ENCODE assay signal across 8 cellular contexts in genomic region chr9:120869360-120869687, GRCh38. TPM values are rescaled to one million over a fixed set of nuclear protein-coding genes. Genes with fewer than 3 reads are reported as not detected.
A peak's percentile ranks its signal among the peaks of the same experiment; 100 is the strongest.
DNase-seq lines count a peak whose midpoint lies in the region; ATAC-seq, FAIRE-seq and TF ChIP-seq lines count a peak whose summit lies in the region.

No MANE protein-coding gene starts in this region.

- intact Hi-C loops in CD14-positive monocyte (cut with micrococcal nuclease): no loop called here
- intact Hi-C loops in PC-9 (cut with micrococcal nuclease; ENCODE audit: unreplicated experiment): loop anchor here (2.0 to 5.0 kb wide), 3 partner anchors 27 to 77 kb away; partner anchors contain the start of genes FBXW2 and PSMD5
- intact Hi-C loops in endothelial cell of umbilical vein (cut with micrococcal nuclease): loop anchor here (1.0 to 2.0 kb wide), 3 partner anchors 67 to 205 kb away; partner anchors contain the start of genes CNTRL and FBXW2

- H3K9me3 Mint-ChIP-seq in CD14-positive monocyte (no peaks in the 10 kb centered on the region), neural progenitor cell (no peaks in the 10 kb centered on the region)

- H3K9me1 ChIP-seq in endothelial cell of umbilical vein (replicated peaks; ENCODE audit: control insufficient read depth, extremely low read depth, insufficient read depth, low read length): no peaks in the 10 kb centered on the region

- peaks cover 47 to 66% of the 10 kb centered on the region in 2 donors for H3K36me3 Mint-ChIP-seq in CD14-positive monocyte
- H3K36me3 Mint-ChIP-seq in neural progenitor cell: peaks cover 20% of the 10 kb centered on the region

- H3K4me3 ChIP-seq in PC-9: no peak overlapping the region
- H3K4me3 ChIP-seq in endothelial cell of umbilical vein (replicated peaks in 1 of 3; ENCODE audit: insufficient read depth in 1 of 3, low read depth in 1 of 3, low read length in 3 of 3): peak overlapping the region in 2 of 3 experiments; percentile 19 to 58
- peak overlapping the region; percentile 56 for H3K4me3 ChIP-seq in neural progenitor cell

- H3K9me3 ChIP-seq in PC-9 (ENCODE audit: insufficient read depth, low read depth) (no peaks in the 10 kb centered on the region), endothelial cell of umbilical vein (replicated peaks; ENCODE audit: control insufficient read depth, insufficient read depth, low read length) (no peaks in the 10 kb centered on the region), neural progenitor cell (ENCODE audit: low read depth) (no peaks in the 10 kb centered on the region)

- no peaks in the 10 kb centered on the region for H3K9me2 ChIP-seq in PC-9 (ENCODE audit: insufficient read depth)

- H3K36me3 ChIP-seq in PC-9 (ENCODE audit: low read depth) (no peaks in the 10 kb centered on the region), endothelial cell of umbilical vein (ENCODE audit: control insufficient read depth in 2 of 2, extremely low read depth in 1 of 2, insufficient read depth in 2 of 2, low read length in 2 of 2) (peaks cover 17 to 25% of the 10 kb centered on the region in 2 experiments), neural progenitor cell (no peaks in the 10 kb centered on the region)

- peaks cover 21% of the 10 kb centered on the region for H3F3A ChIP-seq in PC-9 (ENCODE audit: insufficient read depth, low read depth)
- peaks cover 10% of the 10 kb centered on the region for H3F3A ChIP-seq in neural progenitor cell (ENCODE audit: low read depth)

- POLR2A ChIA-PET in PC-9 (lab: Charles Lee; ENCODE audit: unreplicated experiment): no interaction called here
- POLR2A ChIA-PET in endothelial cell of umbilical vein (lab: Charles Lee): no interaction called here

- no peak overlapping the region for H3K27ac ChIP-seq in PC-9
- no peak overlapping the region for H3K27ac ChIP-seq in endothelial cell of umbilical vein (ENCODE audit: insufficient read depth, low read depth, low read length)
- H3K27ac ChIP-seq in neural progenitor cell: no peak overlapping the region

- no peak overlapping the region for H3K9ac ChIP-seq in endothelial cell of umbilical vein (replicated peaks; ENCODE audit: extremely low read depth, insufficient read depth, low read length)
- H3K9ac ChIP-seq in neural progenitor cell: no peak overlapping the region

- no peaks in the 10 kb centered on the region for H3K27me3 ChIP-seq in PC-9 (ENCODE audit: insufficient read depth, low read depth)
- no peaks in the 10 kb centered on the region for H3K27me3 ChIP-seq in endothelial cell of umbilical vein (ENCODE audit: control insufficient read depth in 2 of 2, insufficient read depth in 2 of 2, low read length in 2 of 2)
- no peaks in the 10 kb centered on the region for H3K27me3 ChIP-seq in neural progenitor cell

- H4K20me1 ChIP-seq in PC-9 (ENCODE audit: insufficient read depth): no peaks in the 10 kb centered on the region
- no peaks in the 10 kb centered on the region for H4K20me1 ChIP-seq in endothelial cell of umbilical vein (replicated peaks; ENCODE audit: control insufficient read depth, extremely low read depth, insufficient read depth, low read length)
- H4K20me1 ChIP-seq in neural progenitor cell (ENCODE audit: low read depth): no peaks in the 10 kb centered on the region

- H3K4me2 ChIP-seq in PC-9 (peak overlapping the region; percentile 65), endothelial cell of umbilical vein (ENCODE audit: insufficient read depth, low read length) (peak overlapping the region; percentile 32), neural progenitor cell (peak overlapping the region; percentile 77)

- H3K27ac Mint-ChIP-seq in CD14-positive monocyte: peak overlapping the region; percentile 94 to 99 (median 97)
- H3K27ac Mint-ChIP-seq in neural progenitor cell: no peak overlapping the region

- TF ChIP-seq CTCF in CD14-positive monocyte (IDR thresholded peaks at IDR 0.05): peak; percentile 29
- no peak for TF ChIP-seq CTCF in PC-9 (conservative IDR thresholded peaks at IDR 0.05)
- peak in 1 of 2 donors; percentile 3 for TF ChIP-seq CTCF in endothelial cell of umbilical vein (IDR thresholded peaks at IDR 0.05; ENCODE audit: extremely low read depth in 1 of 2, insufficient read depth in 1 of 2, low read depth in 1 of 2, low read length in 2 of 2)
- no peak for TF ChIP-seq CTCF in neural progenitor cell (IDR thresholded peaks at IDR 0.05)

- BruUV-seq in PC-9 (replicated peaks; lab: Mats Ljungman, UMichigan) (no TSS peak), endothelial cell of umbilical vein (replicated peaks; lab: Mats Ljungman, UMichigan) (no TSS peak)

- H3K79me2 ChIP-seq in PC-9 (ENCODE audit: low read depth): peaks cover 5% of the 10 kb centered on the region
- H3K79me2 ChIP-seq in endothelial cell of umbilical vein (ENCODE audit: control insufficient read depth, insufficient read depth, low read length): peaks cover 4% of the 10 kb centered on the region
- H3K79me2 ChIP-seq in neural progenitor cell (ENCODE audit: low read depth): no peaks in the 10 kb centered on the region

- no peak for DNase-seq in CD14-positive monocyte (ENCODE audit: low spot score)
- no peak for DNase-seq in PC-9
- no peak for DNase-seq in endothelial cell of umbilical vein (ENCODE audit: low read depth, low spot score)
- no peak for DNase-seq in neural progenitor cell (ENCODE audit: low spot score)
- DNase-seq in activated CD4-positive, alpha-beta T cell treated with anti-CD3 and anti-CD28 coated beads, Interleukin-2, amount 50 U/mL, for 48 hours: no peak
- DNase-seq in CD1c-positive myeloid dendritic cell (ENCODE audit: extremely low spot score): no peak
- DNase-seq in superior temporal gyrus (ENCODE audit: extremely low spot score): no peak

- H3K4me1 ChIP-seq in PC-9 (replicated peaks; ENCODE audit: insufficient read depth) (peaks cover 26% of the 10 kb centered on the region), endothelial cell of umbilical vein (ENCODE audit: control insufficient read depth, extremely low read depth, insufficient read depth, low read length) (peaks cover 16% of the 10 kb centered on the region), neural progenitor cell (peaks cover 3% of the 10 kb centered on the region)

- H3K4me1 Mint-ChIP-seq in CD14-positive monocyte: peaks cover 34% of the 10 kb centered on the region
- peaks cover 8% of the 10 kb centered on the region for H3K4me1 Mint-ChIP-seq in neural progenitor cell

- dilution Hi-C loops in endothelial cell of umbilical vein (cut with MboI; ENCODE audit: extremely low pct_ligation_motif_present, low sequenced_read_pairs): no loop called here

- CTCF ChIA-PET in PC-9 (lab: Charles Lee): no interaction called here
- CTCF ChIA-PET in endothelial cell of umbilical vein (lab: Charles Lee): interaction anchor here (0.8 to 5.6 kb wide), 10 partner anchors 11 to 249 kb away, joined by 3 to 38 read pairs (median 4); no protein-coding TSS in a partner anchor

- H3K4me3 Mint-ChIP-seq in CD14-positive monocyte (peak overlapping the region; percentile 92 to 96), neural progenitor cell (peak overlapping the region; percentile 84)

- H3K27me3 Mint-ChIP-seq in CD14-positive monocyte (ENCODE audit: low read depth in 3 of 3) (no peaks in the 10 kb centered on the region), neural progenitor cell (ENCODE audit: insufficient read depth, low read depth) (peaks cover 3% of the 10 kb centered on the region)

- ATAC-seq in GM21390 (IDR thresholded peaks at IDR 0.05; ENCODE audit: unreplicated experiment): no peak

- TF ChIP-seq POLR2A in endothelial cell of umbilical vein (IDR thresholded peaks at IDR 0.05; ENCODE audit: low read depth, low read length): no peak

- H2AFZ ChIP-seq in PC-9: no peak overlapping the region
- peak overlapping the region; percentile 86 for H2AFZ ChIP-seq in endothelial cell of umbilical vein (ENCODE audit: low read depth, low read length)
- peak overlapping the region; percentile 74 for H2AFZ ChIP-seq in neural progenitor cell (replicated peaks)

- FAIRE-seq in endothelial cell of umbilical vein (lab: Jason Lieb, UNC): peak; percentile 8

RNA-seq across cellular contexts. Expression of gene PHF19, which starts 7.7 kb away (rescaled TPM):
- polyA plus RNA-seq in CD14-positive monocyte (10 to 100 TPM; 12.6 to 12.7 TPM), endothelial cell of umbilical vein (101 and 102 TPM in 2 replicates)
- total RNA-seq in PC-9 (2021) (66.4 and 72.9 TPM in 2 replicates), endothelial cell of umbilical vein (138 and 153 TPM in 2 replicates), neural progenitor cell (ENCODE audit: low replicate concordance) (27.4 and 45.1 TPM in 2 replicates)
- polyA plus RNA-seq in endothelial cell of umbilical vein (2011; cell fraction: cytosol; rRNA removed): 103 and 119 TPM in 2 replicates
- polyA plus RNA-seq in endothelial cell of umbilical vein (2011; cell fraction: nucleus; rRNA removed): 121 and 131 TPM in 2 replicates
- 83.6 and 113 TPM in 2 replicates for polyA plus RNA-seq in endothelial cell of umbilical vein (2012)
- 87.7 and 89.1 TPM in 2 replicates for polyA minus RNA-seq in endothelial cell of umbilical vein
- polyA minus RNA-seq in endothelial cell of umbilical vein (2011; cell fraction: cytosol; rRNA and poly(A)+ RNA removed): 67.3 TPM
- polyA minus RNA-seq in endothelial cell of umbilical vein (2011; cell fraction: nucleus; rRNA and poly(A)+ RNA removed): 53.8 and 54.3 TPM in 2 replicates

RNA-seq across cellular contexts. Expression of gene PSMD5, which starts 26.6 kb away (rescaled TPM):
- polyA plus RNA-seq in CD14-positive monocyte: 10 to 100 TPM; 10.7 to 20.9 TPM
- 86.4 and 96.2 TPM in 2 replicates for total RNA-seq in PC-9 (2021)
- 62.2 and 70.2 TPM in 2 replicates for total RNA-seq in endothelial cell of umbilical vein
- 15.9 and 20.4 TPM in 2 replicates for polyA plus RNA-seq in endothelial cell of umbilical vein
- 24.0 and 25.7 TPM in 2 replicates for polyA plus RNA-seq in endothelial cell of umbilical vein (2011; cell fraction: cytosol; rRNA removed)
- 18.3 and 30.9 TPM in 2 replicates for polyA plus RNA-seq in endothelial cell of umbilical vein (2011; cell fraction: nucleus; rRNA removed)
- polyA plus RNA-seq in endothelial cell of umbilical vein (2012): 40.2 and 52.5 TPM in 2 replicates
- polyA minus RNA-seq in endothelial cell of umbilical vein: 25.2 and 32.3 TPM in 2 replicates
- polyA minus RNA-seq in endothelial cell of umbilical vein (2011; cell fraction: cytosol; rRNA and poly(A)+ RNA removed): 33.8 TPM
- 16.3 and 21.7 TPM in 2 replicates for polyA minus RNA-seq in endothelial cell of umbilical vein (2011; cell fraction: nucleus; rRNA and poly(A)+ RNA removed)
- total RNA-seq in neural progenitor cell (ENCODE audit: low replicate concordance): 4.6 and 8.7 TPM in 2 replicates

RNA-seq across cellular contexts. Expression of gene TRAF1, which starts 57.3 kb away (rescaled TPM):
- under 1 TPM; 0.15 to 0.74 TPM for polyA plus RNA-seq in CD14-positive monocyte
- 2.7 and 2.9 TPM in 2 replicates for total RNA-seq in PC-9 (2021)
- 1.4 and 2.0 TPM in 2 replicates for total RNA-seq in endothelial cell of umbilical vein
- polyA plus RNA-seq in endothelial cell of umbilical vein: 2.6 and 2.8 TPM in 2 replicates
- polyA plus RNA-seq in endothelial cell of umbilical vein (2011; cell fraction: cytosol; rRNA removed): 1.3 and 2.2 TPM in 2 replicates
- polyA plus RNA-seq in endothelial cell of umbilical vein (2011; cell fraction: nucleus; rRNA removed): 9.0 and 10.0 TPM in 2 replicates
- polyA plus RNA-seq in endothelial cell of umbilical vein (2012): 3.1 and 6.9 TPM in 2 replicates
- polyA minus RNA-seq in endothelial cell of umbilical vein: 2.3 and 2.6 TPM in 2 replicates
- 0.31 TPM for polyA minus RNA-seq in endothelial cell of umbilical vein (2011; cell fraction: cytosol; rRNA and poly(A)+ RNA removed)
- polyA minus RNA-seq in endothelial cell of umbilical vein (2011; cell fraction: nucleus; rRNA and poly(A)+ RNA removed): 3.0 TPM in 2 replicates
- 3.2 and 4.5 TPM in 2 replicates for total RNA-seq in neural progenitor cell (ENCODE audit: low replicate concordance)

Comparison
In these comparisons a context has a peak if more than half of its experiments do, and no peak if none do; other contexts are left out.
1. intact Hi-C loops: an anchor here in PC-9 (2.0 to 5.0 kb wide) and endothelial cell of umbilical vein (1.0 to 2.0 kb wide); none called in CD14-positive monocyte.